8 cellular contexts compared by ENCODE assay signal in the genomic region with DNA sequence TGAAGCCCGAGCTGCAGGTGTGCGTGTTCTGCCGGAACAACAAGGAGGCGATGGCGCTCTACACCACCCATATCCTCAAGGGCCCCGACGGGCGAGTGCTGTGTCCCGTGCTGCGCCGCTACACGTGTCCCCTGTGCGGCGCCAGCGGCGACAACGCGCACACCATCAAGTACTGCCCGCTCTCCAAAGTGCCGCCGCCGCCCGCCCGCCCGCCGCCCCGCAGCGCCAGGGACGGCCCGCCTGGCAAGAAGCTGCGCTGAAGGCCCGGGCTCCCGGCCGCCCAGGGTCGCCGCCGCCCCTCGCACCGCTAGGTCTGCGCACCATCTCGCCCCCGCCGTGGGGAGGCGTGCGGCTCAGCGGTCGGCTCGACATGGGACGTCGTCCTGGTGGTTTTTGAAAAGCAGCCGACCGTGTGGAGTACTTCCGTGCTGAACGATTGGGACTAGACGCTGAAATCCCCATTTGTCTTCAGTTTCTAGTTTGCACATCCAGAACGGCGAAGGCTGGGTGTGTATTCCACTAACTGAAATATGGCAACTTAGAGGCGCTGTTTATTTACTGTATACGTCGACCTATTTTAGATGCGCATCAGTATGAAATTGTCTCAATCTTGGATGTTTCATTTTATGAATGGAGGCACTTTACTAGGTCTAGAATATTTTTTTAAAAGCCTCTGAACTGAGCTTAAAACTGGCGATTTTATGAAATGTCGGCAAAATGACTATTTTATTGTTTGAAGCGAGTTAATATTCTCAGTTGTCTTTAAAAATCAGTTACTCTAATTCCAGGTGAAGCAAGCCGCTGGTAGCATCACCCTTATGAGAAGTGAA. TPM values are rescaled to one million over a fixed set of nuclear protein-coding genes. Genes with fewer than 3 reads are reported as not detected.
A peak's percentile ranks its signal among the peaks of the same experiment; 100 is the strongest.
DNase-seq lines count a peak whose midpoint lies in the region; ATAC-seq and TF ChIP-seq lines count a peak whose summit lies in the region.

No MANE protein-coding gene starts in this region.

- H3K4me1 ChIP-seq in CD8-positive, alpha-beta T cell (ENCODE audit: insufficient read depth, low read length) = peaks cover 10% of the 10 kb centered on the region
- H3K4me1 ChIP-seq in OCI-LY1 (ENCODE audit: insufficient read depth, low read length, severe bottlenecking) (peaks cover 25% of the 10 kb centered on the region), parathyroid adenoma (no peaks in the 10 kb centered on the region)

- H4K20me1 ChIP-seq in OCI-LY1 (ENCODE audit: insufficient read depth, low read length) = no peaks in the 10 kb centered on the region

- POLR2A ChIA-PET in CD8-positive, alpha-beta T cell (lab: Charles Lee) = interaction anchor here (0.6 kb wide), 1 partner anchor 51 kb away, joined by 3 read pairs; no protein-coding TSS in a partner anchor

- peaks cover 11% of the 10 kb centered on the region; the same call in 1 of the 2 replicates for H3F3A ChIP-seq in OCI-LY1 (ENCODE audit: insufficient read depth, low read length)

- no peak overlapping the region for H3K27ac Mint-ChIP-seq in CD8-positive, alpha-beta T cell

- peaks cover 16% of the 10 kb centered on the region for H3K36me3 Mint-ChIP-seq in CD8-positive, alpha-beta T cell
- peaks cover 19% of the 10 kb centered on the region for H3K36me3 Mint-ChIP-seq in activated T-cell treated with anti-CD3 and anti-CD28 coated beads, Interleukin-2, amount 50 U/mL, for 4 hours (ENCODE audit: insufficient read depth)

- H3K9me2 ChIP-seq in OCI-LY1 (ENCODE audit: low read depth, low read length) = no peaks in the 10 kb centered on the region

- H3K79me2 ChIP-seq in OCI-LY1 (ENCODE audit: insufficient read depth, low read length) = no peaks in the 10 kb centered on the region
- H3K79me2 ChIP-seq in parathyroid adenoma = no peaks in the 10 kb centered on the region

- no peaks in the 10 kb centered on the region for H3K27me3 Mint-ChIP-seq in CD8-positive, alpha-beta T cell (ENCODE audit: low read depth)
- H3K27me3 Mint-ChIP-seq in activated T-cell treated with anti-CD3 and anti-CD28 coated beads, Interleukin-2, amount 50 U/mL, for 4 hours (ENCODE audit: low read depth) = no peaks in the 10 kb centered on the region

- H3K9ac ChIP-seq in OCI-LY1 (ENCODE audit: low read length) (peak overlapping the region; percentile 44; the same call in 1 of the 2 replicates), parathyroid adenoma (no peak overlapping the region)

- TF ChIP-seq CTCF in CD8-positive, alpha-beta T cell (IDR thresholded peaks at IDR 0.05) = no peak
- TF ChIP-seq CTCF in OCI-LY1 (IDR thresholded peaks at IDR 0.05; ENCODE audit: low read length) (peak; percentile 28), foreskin fibroblast (IDR thresholded peaks at IDR 0.05; ENCODE audit: low read depth, low read length) (no peak), parathyroid adenoma (IDR thresholded peaks at IDR 0.05) (no peak)

- peak in 6 of 7 experiments; percentile 13 to 56 (median 44) for DNase-seq in CD8-positive, alpha-beta T cell
- peak; percentile 26 for DNase-seq in activated T-cell treated with anti-CD3 and anti-CD28 coated beads, Interleukin-2, amount 50 U/mL, for 4 hours
- DNase-seq in foreskin fibroblast = peak; percentile 51 to 77
- DNase-seq in GOT3 (lab: John Stamatoyannopoulos, UW) = no peak

- peak overlapping the region; percentile 80 for H3K4me3 Mint-ChIP-seq in CD8-positive, alpha-beta T cell
- peak overlapping the region; percentile 64 for H3K4me3 Mint-ChIP-seq in activated T-cell treated with anti-CD3 and anti-CD28 coated beads, Interleukin-2, amount 50 U/mL, for 4 hours

- H3K27me3 ChIP-seq in CD8-positive, alpha-beta T cell (ENCODE audit: insufficient read depth, low read length) = no peaks in the 10 kb centered on the region
- H3K27me3 ChIP-seq in OCI-LY1 (ENCODE audit: insufficient read depth, low read length) = no peaks in the 10 kb centered on the region
- no peaks in the 10 kb centered on the region for H3K27me3 ChIP-seq in parathyroid adenoma (ENCODE audit: control insufficient read depth, insufficient read depth, low read length)

- peak overlapping the region; percentile 82 for H3K4me2 ChIP-seq in OCI-LY1 (ENCODE audit: low read length)
- peak overlapping the region; percentile 9 for H3K4me2 ChIP-seq in parathyroid adenoma (ENCODE audit: low read length)

- H3K9me3 Mint-ChIP-seq in CD8-positive, alpha-beta T cell = no peaks in the 10 kb centered on the region
- H3K9me3 Mint-ChIP-seq in activated T-cell treated with anti-CD3 and anti-CD28 coated beads, Interleukin-2, amount 50 U/mL, for 4 hours = no peaks in the 10 kb centered on the region

- peak; percentile 43 for ATAC-seq in CD8-positive, alpha-beta T cell
- peak; percentile 60 for ATAC-seq in GM19043 (IDR thresholded peaks at IDR 0.05; ENCODE audit: low read depth, unreplicated experiment)
- peak; percentile 42 for ATAC-seq in HG03159 (IDR thresholded peaks at IDR 0.05; ENCODE audit: unreplicated experiment)
- peak; percentile 56 to 61 for ATAC-seq in activated T-cell treated with anti-CD3 and anti-CD28 coated beads, Interleukin-2, amount 50 U/mL, for 4 hours

- intact Hi-C loops in CD8-positive, alpha-beta T cell (cut with DNase I, micrococcal nuclease) = loop anchor here (2.0 to 5.0 kb wide), 3 partner anchors 47 to 147 kb away; a partner anchor contains a TSS

- CTCF ChIA-PET in CD8-positive, alpha-beta T cell (lab: Charles Lee) = interaction anchor here (1.0 kb wide), 1 partner anchor 21 kb away, joined by 3 read pairs; no protein-coding TSS in a partner anchor

- H2AFZ ChIP-seq in OCI-LY1 (ENCODE audit: low read length) (no peak overlapping the region), parathyroid adenoma (no peak overlapping the region)

- H3K36me3 ChIP-seq in CD8-positive, alpha-beta T cell (ENCODE audit: insufficient read depth, low read length) = peaks cover 12% of the 10 kb centered on the region
- H3K36me3 ChIP-seq in OCI-LY1 (ENCODE audit: insufficient read depth, low read length) = peaks cover 34% of the 10 kb centered on the region
- no peaks in the 10 kb centered on the region for H3K36me3 ChIP-seq in parathyroid adenoma (ENCODE audit: control insufficient read depth, insufficient read depth, low read length)

- no peaks in the 10 kb centered on the region for H3K9me3 ChIP-seq in CD8-positive, alpha-beta T cell (ENCODE audit: low read length)
- H3K9me3 ChIP-seq in OCI-LY1 (ENCODE audit: low read length) = no peaks in the 10 kb centered on the region
- no peaks in the 10 kb centered on the region for H3K9me3 ChIP-seq in parathyroid adenoma (ENCODE audit: control insufficient read depth, low read length)

- H3K27ac ChIP-seq in CD8-positive, alpha-beta T cell (ENCODE audit: low read depth, low read length) = no peak overlapping the region
- H3K27ac ChIP-seq in OCI-LY1 (ENCODE audit: low read depth, low read length, poor library complexity, severe bottlenecking) = no peak overlapping the region
- no peak overlapping the region for H3K27ac ChIP-seq in parathyroid adenoma

- peaks cover 11% of the 10 kb centered on the region for H3K4me1 Mint-ChIP-seq in CD8-positive, alpha-beta T cell (ENCODE audit: low read depth)
- peaks cover 17% of the 10 kb centered on the region for H3K4me1 Mint-ChIP-seq in activated T-cell treated with anti-CD3 and anti-CD28 coated beads, Interleukin-2, amount 50 U/mL, for 4 hours (ENCODE audit: low read depth)

- H3K4me3 ChIP-seq in CD8-positive, alpha-beta T cell (ENCODE audit: low read depth, low read length) = peak overlapping the region; percentile 19
- H3K4me3 ChIP-seq in OCI-LY1 (ENCODE audit: low read depth, low read length, poor library complexity, severe bottlenecking) (peak overlapping the region; percentile 57), foreskin fibroblast (ENCODE audit: low read depth in 1 of 2, low read length in 2 of 2) (peak overlapping the region; percentile 32 to 49), parathyroid adenoma (ENCODE audit: low read depth, low read length) (no peak overlapping the region)

RNA-seq across cellular contexts. Expression of a gene that starts 1.1 kb away (rescaled TPM):
- under 1 TPM; 0.41 to 0.50 TPM for total RNA-seq in CD8-positive, alpha-beta T cell
- under 1 TPM; 0.08 to 0.15 (median 0.11) TPM for total RNA-seq in activated T-cell treated with anti-CD3 and anti-CD28 coated beads, Interleukin-2, amount 50 U/mL, for 4 hours

RNA-seq across cellular contexts. Expression of a gene that starts 50.0 kb away (rescaled TPM):
- total RNA-seq in CD8-positive, alpha-beta T cell = 100 to 1,000 TPM; 121 to 128 TPM
- total RNA-seq in activated T-cell treated with anti-CD3 and anti-CD28 coated beads, Interleukin-2, amount 50 U/mL, for 4 hours = 100 to 1,000 TPM; 188 to 194 (median 194) TPM
